ENCODE assay signal across 7 cellular contexts in genomic region chr9:129383415-129384088, GRCh38.
DNase-seq lines count a peak whose midpoint lies in the region; ATAC-seq and TF ChIP-seq lines count a peak whose summit lies in the region.

No MANE protein-coding gene starts in this region.

- H3K27me3 ChIP-seq in osteoblast (ENCODE audit: insufficient read depth, low read length) (no peaks in the 10 kb centered on the region), suprapubic skin (no peaks in the 10 kb centered on the region)

- H4K20me1 ChIP-seq in osteoblast (ENCODE audit: insufficient read depth, low read length): no peaks in the 10 kb centered on the region

- TF ChIP-seq CTCF in RWPE1 (conservative IDR thresholded peaks at IDR 0.05; ENCODE audit: low read depth) (no peak; the same call in 1 of the 2 replicates), osteoblast (IDR thresholded peaks at IDR 0.05; ENCODE audit: extremely low read depth, low read depth, low read length) (no peak), suprapubic skin (IDR thresholded peaks at IDR 0.05) (peak in 1 of 2 donors; percentile 21)

- WGBS in suprapubic skin: 2% methylated on average over 42 of the region's 72 CpGs

- H3K4me1 ChIP-seq in osteoblast (ENCODE audit: insufficient read depth, low read length) (peaks cover 5% of the 10 kb centered on the region), suprapubic skin (peaks cover 18% of the 10 kb centered on the region)

- DNase-seq in RWPE1 (ENCODE audit: low spot score) (peak; percentile 92), globus pallidus (ENCODE audit: low spot score) (peak; percentile 63), osteoblast (ENCODE audit: insufficient read length, low spot score, missing footprints) (peak; percentile 97), suprapubic skin (ENCODE audit: low spot score in 2 of 2) (peak; percentile 86 to 88)
- DNase-seq in activated naive CD4-positive, alpha-beta T cell treated with anti-CD3 and anti-CD28 coated beads, Interleukin-2, amount 50 U/mL, for 16 hours: peak; percentile 72

- TF ChIP-seq EP300 in suprapubic skin (IDR thresholded peaks at IDR 0.05): no peak

- ATAC-seq in GM18498 (IDR thresholded peaks at IDR 0.05; ENCODE audit: unreplicated experiment) (peak; percentile 86), HG03442 (IDR thresholded peaks at IDR 0.05; ENCODE audit: unreplicated experiment) (peak; percentile 55)

- CTCF ChIA-PET in RWPE1 (lab: Yijun Ruan, JAX): interaction anchor here (0.5 to 1.3 kb wide), 5 partner anchors 13 to 252 kb away, joined by 3 to 5 read pairs (median 3); no protein-coding TSS in a partner anchor

- peak in 1 of 2 donors; percentile 36 for TF ChIP-seq POLR2A in suprapubic skin (IDR thresholded peaks at IDR 0.05)

- H3K36me3 ChIP-seq in osteoblast (ENCODE audit: insufficient read depth, low read length): no peaks in the 10 kb centered on the region
- H3K36me3 ChIP-seq in suprapubic skin: no peaks in the 10 kb centered on the region

- POLR2A ChIA-PET in RWPE1 (lab: Yijun Ruan, JAX; ENCODE audit: low non-redundant PET): interaction anchor here (1.0 to 2.1 kb wide), 8 partner anchors 21 to 113 kb away, joined by 3 to 7 read pairs (median 5); no protein-coding TSS in a partner anchor

- H3K27ac ChIP-seq in RWPE1: peak overlapping the region; percentile 82
- H3K27ac ChIP-seq in osteoblast (ENCODE audit: low read depth, low read length): peak overlapping the region; percentile 51
- H3K27ac ChIP-seq in suprapubic skin: peak overlapping the region; percentile 99

- H3K9me3 ChIP-seq in osteoblast (ENCODE audit: low read depth, low read length): no peaks in the 10 kb centered on the region
- no peaks in the 10 kb centered on the region for H3K9me3 ChIP-seq in suprapubic skin

- peak overlapping the region; percentile 85 for H3K4me2 ChIP-seq in osteoblast (ENCODE audit: insufficient read depth, low read length)

- peak overlapping the region; percentile 89 for H2AFZ ChIP-seq in osteoblast (ENCODE audit: low read length)

- H3K4me3 ChIP-seq in osteoblast (ENCODE audit: insufficient read depth, low read length) (peak overlapping the region; percentile 73), suprapubic skin (peak overlapping the region; percentile 74)

- H3K79me2 ChIP-seq in osteoblast (ENCODE audit: insufficient read depth, low read length): no peaks in the 10 kb centered on the region

Comparison
In these comparisons a context has a peak if more than half of its experiments do, and no peak if none do; other contexts are left out.
1. Peak in every context shown above with its lines: DNase-seq, ATAC-seq, H3K4me3 ChIP-seq and H3K27ac ChIP-seq.